Comparison of ENCODE assay signal across 8 cellular contexts in genomic region chr20:48788486-48789072, GRCh38. TPM values are rescaled to one million over a fixed set of nuclear protein-coding genes. Genes with fewer than 3 reads are reported as not detected.
DNase-seq lines count a peak whose midpoint lies in the region; ATAC-seq and TF ChIP-seq lines count a peak whose summit lies in the region.

No MANE protein-coding gene starts in this region.

- no peaks in the 10 kb centered on the region for H3K9me2 ChIP-seq in SK-N-SH

- no peaks in the 10 kb centered on the region for H3K36me3 ChIP-seq in SK-N-SH (replicated peaks in 1 of 2; ENCODE audit: control insufficient read depth in 1 of 2, insufficient read depth in 2 of 2, low read length in 1 of 2)
- H3K36me3 ChIP-seq in SJCRH30: no peaks in the 10 kb centered on the region
- H3K36me3 ChIP-seq in spleen: peaks cover 0 to 25% (median 0%) of the 10 kb centered on the region in 6 donors
- no peaks in the 10 kb centered on the region for H3K36me3 ChIP-seq in thyroid gland

- ATAC-seq in SK-N-SH treated with all-trans-retinoic acid at 6 μM for 48 hours: no peak
- peak; percentile 47 for ATAC-seq in HG02870 (IDR thresholded peaks at IDR 0.05; ENCODE audit: unreplicated experiment)
- no peak for ATAC-seq in GM19035 (IDR thresholded peaks at IDR 0.05; ENCODE audit: unreplicated experiment)

- no peaks in the 10 kb centered on the region for H3K9me3 ChIP-seq in SK-N-SH
- no peaks in the 10 kb centered on the region for H3K9me3 ChIP-seq in SJCRH30 (replicated peaks)
- H3K9me3 ChIP-seq in spleen: no peaks in the 10 kb centered on the region
- no peaks in the 10 kb centered on the region for H3K9me3 ChIP-seq in thyroid gland

- H3K4me1 ChIP-seq in SK-N-SH (ENCODE audit: control insufficient read depth in 1 of 2, insufficient read depth in 2 of 2, low read depth in 1 of 2, low read length in 1 of 2): peaks cover 3 to 21% of the 10 kb centered on the region in 2 experiments; a peak in 2 of 4 replicates
- peaks cover 39% of the 10 kb centered on the region for H3K4me1 ChIP-seq in SJCRH30
- peaks cover 45 to 100% (median 87%) of the 10 kb centered on the region in 6 donors for H3K4me1 ChIP-seq in spleen
- H3K4me1 ChIP-seq in thyroid gland: peaks cover 16 to 22% of the 10 kb centered on the region in 2 donors

- H3K79me2 ChIP-seq in SK-N-SH (ENCODE audit: insufficient read depth): no peaks in the 10 kb centered on the region

- no peak overlapping the region for H2AFZ ChIP-seq in SK-N-SH (ENCODE audit: low read depth)

- intact Hi-C loops in spleen (cut with DNase I; ENCODE audit: low total_unique reads) (no loop called here), thyroid gland (cut with DNase I) (no loop called here)

- 0 out of 2 replicates have a peak overlapping the region, but pooled peaks have one; percentile 12 for H3K4me2 ChIP-seq in SK-N-SH

- H3K27me3 ChIP-seq in SK-N-SH (ENCODE audit: insufficient read depth) (no peaks in the 10 kb centered on the region), SJCRH30 (no peaks in the 10 kb centered on the region), spleen (replicated peaks in 1 of 7) (no peaks in the 10 kb centered on the region), thyroid gland (no peaks in the 10 kb centered on the region)

- no peak overlapping the region for H3K27ac ChIP-seq in SK-N-SH (ENCODE audit: low read depth in 2 of 2, low read length in 1 of 2)
- peak overlapping the region; percentile 85 for H3K27ac ChIP-seq in SJCRH30
- H3K27ac ChIP-seq in spleen: peak overlapping the region in 7 of 8 donors; percentile 68 to 86 (median 77)
- H3K27ac ChIP-seq in thyroid gland: no peak overlapping the region

- TF ChIP-seq CTCF in SK-N-SH (IDR thresholded peaks at IDR 0.05) (no peak), spleen (IDR thresholded peaks at IDR 0.05 in 8 of 11, conservative IDR thresholded peaks at IDR 0.05 in 3 of 11) (no peak), thyroid gland (IDR thresholded peaks at IDR 0.05) (no peak)

- H3F3A ChIP-seq in SK-N-SH (replicated peaks; ENCODE audit: insufficient read depth): no peaks in the 10 kb centered on the region

- 92% methylated on average over 9 of the region's 9 CpGs for WGBS in SK-N-SH (ENCODE audit: low lambda C conversion rate)
- 44 to 55% (median 53%) methylated on average over 9 of the region's 9 CpGs for WGBS in spleen, 5 donors
- WGBS in thyroid gland, 2 donors: 92 to 95% methylated on average over 9 of the region's 9 CpGs

- POLR2A ChIA-PET in SK-N-SH (lab: Yijun Ruan, JAX): no interaction called here

- no peaks in the 10 kb centered on the region for H4K20me1 ChIP-seq in SK-N-SH (ENCODE audit: insufficient read depth)

- no peak for TF ChIP-seq RAD21 in SK-N-SH (IDR thresholded peaks at IDR 0.05; ENCODE audit: low read length)

- CTCF ChIA-PET in SK-N-SH (lab: Yijun Ruan, JAX): interaction anchor here (1.2 to 2.3 kb wide), 3 partner anchors 116 to 167 kb away, joined by 3 to 16 read pairs (median 6); no protein-coding TSS in a partner anchor

- H3K9ac ChIP-seq in SK-N-SH: no peak overlapping the region

- DNase-seq in SK-N-SH (no peak), SJCRH30 (no peak), spleen (peak; percentile 77), OCI-M1 (lab: John Stamatoyannopoulos, UW) (no peak), thyroid gland (no peak)

- H3K4me3 ChIP-seq in SK-N-SH (ENCODE audit: low read depth in 2 of 2, low read length in 1 of 2): no peak overlapping the region
- no peak overlapping the region for H3K4me3 ChIP-seq in SJCRH30
- H3K4me3 ChIP-seq in spleen: peak overlapping the region in 1 of 8 donors; percentile 50
- H3K4me3 ChIP-seq in thyroid gland (replicated peaks in 1 of 3): no peak overlapping the region

- TF ChIP-seq EP300 in SK-N-SH (IDR thresholded peaks at IDR 0.05; ENCODE audit: borderline replicate concordance in 1 of 2, low read depth in 1 of 2, low read length in 1 of 2): no peak

- TF ChIP-seq POLR2A in spleen (IDR thresholded peaks at IDR 0.05) (no peak), thyroid gland (IDR thresholded peaks at IDR 0.05) (no peak)

TF ChIP-seq in SK-N-SH, 30 proteins besides CTCF, POLR2A, EP300 and RAD21 (continues in another document):
- TF ChIP-seq GABPA (IDR thresholded peaks at IDR 0.05; ENCODE audit: low read depth) (no peak), RFX5 (IDR thresholded peaks at IDR 0.05; ENCODE audit: low read length) (no peak), MXI1 (IDR thresholded peaks at IDR 0.05; ENCODE audit: low read depth, low read length) (no peak), SIN3A (IDR thresholded peaks at IDR 0.05; ENCODE audit: borderline replicate concordance, low read depth, low read length) (no peak), JUND (IDR thresholded peaks at IDR 0.05) (no peak), TEAD4 (IDR thresholded peaks at IDR 0.05; ENCODE audit: borderline replicate concordance, insufficient read depth) (no peak), MAX (IDR thresholded peaks at IDR 0.05; ENCODE audit: low read depth) (no peak), ELF1 (IDR thresholded peaks at IDR 0.05) (no peak), IRF3 (IDR thresholded peaks at IDR 0.05; ENCODE audit: low read depth, low read length) (no peak), EZH2phosphoT487 (IDR thresholded peaks at IDR 0.05; ENCODE audit: borderline replicate concordance, low read depth) (no peak), MEF2A (IDR thresholded peaks at IDR 0.05; ENCODE audit: borderline replicate concordance, low read depth) (no peak), PBX3 (IDR thresholded peaks at IDR 0.05) (no peak)

TF ChIP-seq in SK-N-SH treated with all-trans-retinoic acid at 6 μM for 48 hours, 23 proteins besides CTCF, POLR2A, EP300 and RAD21:
- TF ChIP-seq TCF4 (CRISPR knock-in tag; IDR thresholded peaks at IDR 0.05; ENCODE audit: borderline replicate concordance) (no peak), ARNTL (CRISPR knock-in tag; IDR thresholded peaks at IDR 0.05; ENCODE audit: borderline replicate concordance, low read depth) (no peak), ZFP30 (CRISPR knock-in tag; IDR thresholded peaks at IDR 0.05) (no peak), TOX (CRISPR knock-in tag; IDR thresholded peaks at IDR 0.05; ENCODE audit: borderline replicate concordance) (no peak), CREB5 (CRISPR knock-in tag; IDR thresholded peaks at IDR 0.05; ENCODE audit: low read depth) (no peak)

RNA-seq across cellular contexts. Expression of gene PREX1, which starts 39.2 kb away (rescaled TPM):
- 4.2 and 5.3 TPM in 2 replicates for polyA plus RNA-seq in SK-N-SH (2012; rRNA removed)
- polyA plus RNA-seq in SK-N-SH (2012; cell fraction: cytosol; rRNA removed): 2.0 and 3.4 TPM in 2 replicates
- 6.3 and 6.9 TPM in 2 replicates for polyA plus RNA-seq in SK-N-SH (2012; cell fraction: nucleus; rRNA removed)
- total RNA-seq in SJCRH30 (2014; rRNA removed; shearing (Covaris generic)): 88.9 and 92.8 TPM in 2 replicates
- 100 to 1,000 TPM; 116 to 279 (median 166) TPM for total RNA-seq in spleen
- polyA plus RNA-seq in spleen: 10 to 100 TPM; 36.7 to 76.7 (median 49.7) TPM
- 10 to 100 TPM; 10.2 to 42.7 (median 18.7) TPM for total RNA-seq in thyroid gland

Comparison
In these comparisons a context has a peak if more than half of its experiments do, and no peak if none do; other contexts are left out.
1. H3K27ac ChIP-seq: peak in SJCRH30 (single experiment) and spleen (7 of 8); none in SK-N-SH (0 of 2) and thyroid gland (0 of 3).